In genomic region chr16:87062569-87063442, GRCh38 we compare ENCODE assay signal across 8 cellular contexts.
DNase-seq lines count a peak whose midpoint lies in the region; ATAC-seq and TF ChIP-seq lines count a peak whose summit lies in the region.

No MANE protein-coding gene starts in this region.

- peak in 4 of 7 experiments; percentile 17 to 44 (median 27) for DNase-seq in CD8-positive, alpha-beta T cell
- peak; percentile 62 for DNase-seq in HK-2 (ENCODE audit: unreplicated experiment)
- peak in 1 of 2 experiments; percentile 33 for DNase-seq in PC-9
- DNase-seq in activated naive CD8-positive, alpha-beta T cell treated with anti-CD3 and anti-CD28 coated beads, Interleukin-2, amount 50 U/mL, for 24 hours: peak; percentile 73
- peak; percentile 74 for DNase-seq in left ventricle myocardium inferior
- DNase-seq in retinal pigment epithelial cell (ENCODE audit: low read depth): no peak

- no peaks in the 10 kb centered on the region for H3K36me3 ChIP-seq in CD8-positive, alpha-beta T cell (ENCODE audit: insufficient read depth, low read length)
- H3K36me3 ChIP-seq in PC-9 (ENCODE audit: low read depth) (no peaks in the 10 kb centered on the region), left ventricle myocardium inferior (no peaks in the 10 kb centered on the region)

- POLR2A ChIA-PET in CD8-positive, alpha-beta T cell (lab: Charles Lee): no interaction called here
- POLR2A ChIA-PET in PC-9 (lab: Charles Lee; ENCODE audit: unreplicated experiment): interaction anchor here (0.6 to 0.7 kb wide), 2 partner anchors 254 to 964 kb away, joined by 3 to 5 read pairs; partner anchors contain the start of gene C16orf95

- H3K27me3 Mint-ChIP-seq in CD8-positive, alpha-beta T cell (ENCODE audit: low read depth): peaks cover 27% of the 10 kb centered on the region
- peaks cover 44% of the 10 kb centered on the region for H3K27me3 Mint-ChIP-seq in activated naive CD8-positive, alpha-beta T cell treated with anti-CD3 and anti-CD28 coated beads, Interleukin-2, amount 50 U/mL, for 24 hours

- H3K27ac ChIP-seq in CD8-positive, alpha-beta T cell (ENCODE audit: low read depth, low read length): no peak overlapping the region
- no peak overlapping the region for H3K27ac ChIP-seq in PC-9
- no peak overlapping the region for H3K27ac ChIP-seq in left ventricle myocardium inferior (replicated peaks)

- no peaks in the 10 kb centered on the region for H3K79me2 ChIP-seq in PC-9 (ENCODE audit: low read depth)

- no peaks in the 10 kb centered on the region for H3K36me3 Mint-ChIP-seq in CD8-positive, alpha-beta T cell
- no peaks in the 10 kb centered on the region for H3K36me3 Mint-ChIP-seq in activated naive CD8-positive, alpha-beta T cell treated with anti-CD3 and anti-CD28 coated beads, Interleukin-2, amount 50 U/mL, for 24 hours (ENCODE audit: low read depth)

- H4K20me1 ChIP-seq in PC-9 (ENCODE audit: insufficient read depth): no peaks in the 10 kb centered on the region

- H3K27me3 ChIP-seq in CD8-positive, alpha-beta T cell (ENCODE audit: insufficient read depth, low read length): peaks cover 4% of the 10 kb centered on the region
- H3K27me3 ChIP-seq in PC-9 (ENCODE audit: insufficient read depth, low read depth) (peaks cover 83% of the 10 kb centered on the region), left ventricle myocardium inferior (ENCODE audit: low read depth) (peaks cover 52% of the 10 kb centered on the region)

- H2AFZ ChIP-seq in PC-9: no peak overlapping the region

- peak overlapping the region; percentile 30 for H3K4me2 ChIP-seq in PC-9

- H3K4me1 ChIP-seq in CD8-positive, alpha-beta T cell (ENCODE audit: insufficient read depth, low read length): no peaks in the 10 kb centered on the region
- H3K4me1 ChIP-seq in PC-9 (replicated peaks; ENCODE audit: insufficient read depth) (no peaks in the 10 kb centered on the region), left ventricle myocardium inferior (peaks cover 7% of the 10 kb centered on the region)

- H3K9me3 ChIP-seq in CD8-positive, alpha-beta T cell (ENCODE audit: low read length): no peaks in the 10 kb centered on the region
- no peaks in the 10 kb centered on the region for H3K9me3 ChIP-seq in PC-9 (ENCODE audit: insufficient read depth, low read depth)
- no peaks in the 10 kb centered on the region for H3K9me3 ChIP-seq in left ventricle myocardium inferior (replicated peaks)

- H3K27ac Mint-ChIP-seq in CD8-positive, alpha-beta T cell: no peak overlapping the region
- no peak overlapping the region for H3K27ac Mint-ChIP-seq in activated naive CD8-positive, alpha-beta T cell treated with anti-CD3 and anti-CD28 coated beads, Interleukin-2, amount 50 U/mL, for 24 hours

- H3K4me3 Mint-ChIP-seq in CD8-positive, alpha-beta T cell: no peak overlapping the region
- H3K4me3 Mint-ChIP-seq in activated naive CD8-positive, alpha-beta T cell treated with anti-CD3 and anti-CD28 coated beads, Interleukin-2, amount 50 U/mL, for 24 hours: no peak overlapping the region

- no peak for ATAC-seq in CD8-positive, alpha-beta T cell
- no peak for ATAC-seq in activated naive CD8-positive, alpha-beta T cell treated with anti-CD3 and anti-CD28 coated beads, Interleukin-2, amount 50 U/mL, for 24 hours
- ATAC-seq in HG03432 (IDR thresholded peaks at IDR 0.05; ENCODE audit: unreplicated experiment) (no peak), GM18861 (IDR thresholded peaks at IDR 0.05; ENCODE audit: unreplicated experiment) (no peak)

- H3F3A ChIP-seq in PC-9 (ENCODE audit: insufficient read depth, low read depth): no peaks in the 10 kb centered on the region

- intact Hi-C loops in CD8-positive, alpha-beta T cell (cut with DNase I, micrococcal nuclease): loop anchor here in 1 of 2 experiments (10.0 kb wide), 1 partner anchor 498 kb away; the partner anchor contains the start of gene FOXC2
- intact Hi-C loops in PC-9 (cut with micrococcal nuclease; ENCODE audit: unreplicated experiment) (loop anchor here (5.0 kb wide), 1 partner anchor 214 kb away; no protein-coding TSS in a partner anchor), left ventricle myocardium inferior (cut with micrococcal nuclease) (loop anchor here (5.0 kb wide), 1 partner anchor 501 kb away; no protein-coding TSS in a partner anchor)

- no TSS peak for BruUV-seq in PC-9 (replicated peaks; lab: Mats Ljungman, UMichigan)

- no peak overlapping the region for H3K4me3 ChIP-seq in CD8-positive, alpha-beta T cell (ENCODE audit: low read depth, low read length)
- no peak overlapping the region for H3K4me3 ChIP-seq in PC-9
- peak overlapping the region; percentile 44 for H3K4me3 ChIP-seq in left ventricle myocardium inferior
- no peak overlapping the region for H3K4me3 ChIP-seq in retinal pigment epithelial cell (ENCODE audit: low read length)

- CTCF ChIA-PET in CD8-positive, alpha-beta T cell (lab: Charles Lee): interaction anchor here (1.0 to 1.7 kb wide), 3 partner anchors 9 to 16 kb away, joined by 3 to 9 read pairs (median 3); no protein-coding TSS in a partner anchor
- CTCF ChIA-PET in PC-9 (lab: Charles Lee): interaction anchor here (0.6 kb wide), 4 partner anchors 363 to 498 kb away, joined by 3 to 5 read pairs (median 4); no protein-coding TSS in a partner anchor

- TF ChIP-seq CTCF in CD8-positive, alpha-beta T cell (IDR thresholded peaks at IDR 0.05): peak; percentile 43
- TF ChIP-seq CTCF in PC-9 (conservative IDR thresholded peaks at IDR 0.05) (peak; percentile 88), left ventricle myocardium inferior (IDR thresholded peaks at IDR 0.05; ENCODE audit: borderline replicate concordance) (peak; percentile 79), retinal pigment epithelial cell (conservative IDR thresholded peaks at IDR 0.05; ENCODE audit: low read depth, low read length) (peak; percentile 84)

- H3K9me3 Mint-ChIP-seq in CD8-positive, alpha-beta T cell: no peaks in the 10 kb centered on the region
- H3K9me3 Mint-ChIP-seq in activated naive CD8-positive, alpha-beta T cell treated with anti-CD3 and anti-CD28 coated beads, Interleukin-2, amount 50 U/mL, for 24 hours: no peaks in the 10 kb centered on the region

- no peaks in the 10 kb centered on the region for H3K9me2 ChIP-seq in PC-9 (ENCODE audit: insufficient read depth)

- no peaks in the 10 kb centered on the region for H3K4me1 Mint-ChIP-seq in CD8-positive, alpha-beta T cell (ENCODE audit: low read depth)
- no peaks in the 10 kb centered on the region for H3K4me1 Mint-ChIP-seq in activated naive CD8-positive, alpha-beta T cell treated with anti-CD3 and anti-CD28 coated beads, Interleukin-2, amount 50 U/mL, for 24 hours
